In genomic region chr11:64675417-64676252, GRCh38 we compare ENCODE assay signal across 8 cellular contexts. TPM values are rescaled to one million over a fixed set of nuclear protein-coding genes. Genes with fewer than 3 reads are reported as not detected.
DNase-seq lines count a peak whose midpoint lies in the region; ATAC-seq and TF ChIP-seq lines count a peak whose summit lies in the region.

No MANE protein-coding gene starts in this region.

- peaks cover 2% of the 10 kb centered on the region for H3K36me3 Mint-ChIP-seq in memory B cell
- no peaks in the 10 kb centered on the region for H3K36me3 Mint-ChIP-seq in activated naive CD4-positive, alpha-beta T cell treated with anti-CD3 and anti-CD28 coated beads, Interleukin-2, amount 50 U/mL, for 72 hours
- H3K36me3 Mint-ChIP-seq in CD4-positive, alpha-beta T cell (ENCODE audit: low read depth) = no peaks in the 10 kb centered on the region
- H3K36me3 Mint-ChIP-seq in immature natural killer cell = no peaks in the 10 kb centered on the region

- peak; percentile 91 for DNase-seq in AG10803 (ENCODE audit: low read depth)
- peak; percentile 86 for DNase-seq in Karpas-422
- DNase-seq in brain pericyte (ENCODE audit: low read depth, low spot score) = peak; percentile 33
- no peak for DNase-seq in memory B cell (ENCODE audit: low spot score in 2 of 2)
- DNase-seq in activated naive CD4-positive, alpha-beta T cell treated with anti-CD3 and anti-CD28 coated beads, Interleukin-2, amount 50 U/mL, for 72 hours (ENCODE audit: low spot score in 2 of 2) = no peak
- no peak for DNase-seq in CD4-positive, alpha-beta T cell
- DNase-seq in activated CD4-positive, alpha-beta T cell treated with anti-CD3 and anti-CD28 coated beads for 4 hours = no peak
- DNase-seq in immature natural killer cell = no peak

- H3K9me2 ChIP-seq in Karpas-422 (replicated peaks; ENCODE audit: insufficient read depth, low read length) = no peaks in the 10 kb centered on the region

- intact Hi-C loops in CD4-positive, alpha-beta T cell (cut with DNase I, micrococcal nuclease) = no loop called here

- POLR2A ChIA-PET in CD4-positive, alpha-beta T cell (lab: Charles Lee) = no interaction called here

- peak; percentile 47 for ATAC-seq in memory B cell (ENCODE audit: low read depth)
- no peak for ATAC-seq in activated naive CD4-positive, alpha-beta T cell treated with anti-CD3 and anti-CD28 coated beads, Interleukin-2, amount 50 U/mL, for 72 hours
- ATAC-seq in CD4-positive, alpha-beta T cell (ENCODE audit: poor library complexity) = no peak

- peak overlapping the region; percentile 34 for H3K9ac ChIP-seq in Karpas-422 (ENCODE audit: low read length)

- no peaks in the 10 kb centered on the region for H3K9me3 ChIP-seq in Karpas-422 (ENCODE audit: low read length)
- H3K9me3 ChIP-seq in CD4-positive, alpha-beta T cell (ENCODE audit: control insufficient read depth, low read length) = no peaks in the 10 kb centered on the region

- no peak overlapping the region for H3K4me3 ChIP-seq in AG10803 (ENCODE audit: low read length)
- H3K4me3 ChIP-seq in Karpas-422 (ENCODE audit: low read length) = peak overlapping the region; percentile 8; the same call in 1 of the 2 replicates

- H3K9me3 Mint-ChIP-seq in memory B cell = no peaks in the 10 kb centered on the region
- H3K9me3 Mint-ChIP-seq in activated naive CD4-positive, alpha-beta T cell treated with anti-CD3 and anti-CD28 coated beads, Interleukin-2, amount 50 U/mL, for 72 hours = no peaks in the 10 kb centered on the region
- no peaks in the 10 kb centered on the region for H3K9me3 Mint-ChIP-seq in CD4-positive, alpha-beta T cell
- no peaks in the 10 kb centered on the region for H3K9me3 Mint-ChIP-seq in immature natural killer cell

- H3K27ac Mint-ChIP-seq in memory B cell (no peak overlapping the region), immature natural killer cell (peak overlapping the region in 1 of 6 donors; percentile 33)
- peak overlapping the region in 1 of 2 donors; percentile 4 for H3K27ac Mint-ChIP-seq in activated naive CD4-positive, alpha-beta T cell treated with anti-CD3 and anti-CD28 coated beads, Interleukin-2, amount 50 U/mL, for 72 hours
- no peak overlapping the region for H3K27ac Mint-ChIP-seq in CD4-positive, alpha-beta T cell

- peak overlapping the region; percentile 53 for H3K4me2 ChIP-seq in Karpas-422 (ENCODE audit: low read depth, low read length, poor library complexity, severe bottlenecking)

- no peak for TF ChIP-seq CTCF in AG10803 (conservative IDR thresholded peaks at IDR 0.05; ENCODE audit: low read length)
- TF ChIP-seq CTCF in CD4-positive, alpha-beta T cell (IDR thresholded peaks at IDR 0.05) = no peak

- peaks cover 30% of the 10 kb centered on the region for H3K27me3 Mint-ChIP-seq in memory B cell
- peaks cover 62% of the 10 kb centered on the region for H3K27me3 Mint-ChIP-seq in CD4-positive, alpha-beta T cell
- peaks cover 3 to 11% (median 9%) of the 10 kb centered on the region in 3 donors for H3K27me3 Mint-ChIP-seq in immature natural killer cell (ENCODE audit: low read depth in 3 of 3)

- H3K4me1 ChIP-seq in Karpas-422 (ENCODE audit: low read length) = peaks cover 31% of the 10 kb centered on the region

- no peaks in the 10 kb centered on the region for H3K79me2 ChIP-seq in Karpas-422 (ENCODE audit: low read length)

- H3K4me3 Mint-ChIP-seq in memory B cell = no peak overlapping the region
- H3K4me3 Mint-ChIP-seq in CD4-positive, alpha-beta T cell = no peak overlapping the region
- no peak overlapping the region for H3K4me3 Mint-ChIP-seq in immature natural killer cell

- no peaks in the 10 kb centered on the region for H3K27me3 ChIP-seq in Karpas-422 (ENCODE audit: low read length)
- peaks cover 11% of the 10 kb centered on the region for H3K27me3 ChIP-seq in CD4-positive, alpha-beta T cell (ENCODE audit: control insufficient read depth, insufficient read depth, low read length)

- peak overlapping the region; percentile 10; the same call in 1 of the 2 replicates for H2AFZ ChIP-seq in Karpas-422 (ENCODE audit: low read length)

- H3K36me3 ChIP-seq in Karpas-422 (ENCODE audit: insufficient read depth, low read length) = no peaks in the 10 kb centered on the region

- no peaks in the 10 kb centered on the region for H4K20me1 ChIP-seq in Karpas-422 (ENCODE audit: insufficient read depth, low read depth, low read length)

- CTCF ChIA-PET in CD4-positive, alpha-beta T cell (lab: Charles Lee) = no interaction called here

- peaks cover 32% of the 10 kb centered on the region for H3K4me1 Mint-ChIP-seq in memory B cell
- H3K4me1 Mint-ChIP-seq in CD4-positive, alpha-beta T cell (ENCODE audit: low read depth) = no peaks in the 10 kb centered on the region
- peaks cover 0 to 3% of the 10 kb centered on the region in 2 donors for H3K4me1 Mint-ChIP-seq in immature natural killer cell

- no peak overlapping the region for H3K27ac ChIP-seq in Karpas-422 (ENCODE audit: low read length)
- H3K27ac ChIP-seq in CD4-positive, alpha-beta T cell (ENCODE audit: low read depth, low read length) = no peak overlapping the region

RNA-seq across cellular contexts. Expression of gene NRXN2, which starts 47.4 kb away (rescaled TPM):
- 0.83 TPM in 1 of 2 replicates, not detected in the other for total RNA-seq in Karpas-422 (2014; rRNA removed; shearing (Covaris generic); ENCODE audit: low replicate concordance)
- 1 to 10 TPM in 1 of 2 donors, under 1 TPM in 1; 0.84 to 1.3 TPM for total RNA-seq in activated naive CD4-positive, alpha-beta T cell treated with anti-CD3 and anti-CD28 coated beads, Interleukin-2, amount 50 U/mL, for 72 hours
- total RNA-seq in CD4-positive, alpha-beta T cell = under 1 TPM; 0.05 to 0.31 TPM
- polyA plus RNA-seq in immature natural killer cell = 1 to 10 TPM in 2 of 3 donors, under 1 TPM in 1; 0.44 to 3.6 (median 3.2) TPM

Comparison
In these comparisons a context has a peak if more than half of its experiments do, and no peak if none do; other contexts are left out.
1. DNase-seq: peak in AG10803 (single experiment), Karpas-422 (single experiment) and brain pericyte (single experiment); none in memory B cell (0 of 2), activated naive CD4-positive, alpha-beta T cell treated with anti-CD3 and anti-CD28 coated beads, Interleukin-2, amount 50 U/mL, for 72 hours (0 of 2), CD4-positive, alpha-beta T cell (0 of 10), activated CD4-positive, alpha-beta T cell treated with anti-CD3 and anti-CD28 coated beads for 4 hours (0 of 2) and immature natural killer cell (0 of 3).